In the genomic region with DNA sequence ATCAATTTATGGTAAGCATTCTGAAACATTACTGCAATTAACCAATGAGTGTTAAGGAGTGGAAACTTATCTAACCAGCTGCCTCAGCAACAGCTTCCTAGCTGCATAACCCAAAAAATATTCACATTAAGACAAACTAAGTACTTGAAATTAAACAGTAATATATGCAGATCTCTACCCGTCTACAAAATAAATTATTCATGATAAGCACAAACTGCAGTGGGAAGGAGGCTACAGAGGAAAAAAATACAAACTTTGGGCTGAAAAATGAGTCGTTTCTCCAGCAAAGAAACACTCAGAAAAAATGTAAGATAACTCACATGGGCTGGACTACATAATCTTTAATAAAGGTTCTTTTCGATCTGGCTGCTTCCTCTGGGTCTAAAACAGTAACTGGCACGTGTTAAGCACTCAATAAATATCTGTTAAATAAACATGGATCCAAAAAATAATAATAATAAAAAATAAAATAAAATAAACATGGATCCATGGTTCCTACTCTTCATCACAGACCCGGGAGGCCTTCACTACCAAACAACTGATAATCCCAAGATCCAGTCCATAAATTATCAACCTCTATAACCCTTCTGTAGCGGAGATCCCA, we compare ENCODE assay signal across 7 cellular contexts. TPM values are rescaled to one million over a fixed set of nuclear protein-coding genes. Genes with fewer than 3 reads are reported as not detected.
DNase-seq lines count a peak whose midpoint lies in the region; ATAC-seq lines count a peak whose summit lies in the region.

No MANE protein-coding gene starts in this region.

- no peaks in the 10 kb centered on the region for H3K9me3 Mint-ChIP-seq in activated CD8-positive, alpha-beta T cell treated with anti-CD3 and anti-CD28 coated beads, Interleukin-2, amount 10 ng/mL, durations not matched to agents 7 days and 5 days (ENCODE audit: insufficient read depth)
- peaks cover 0 to 4% of the 10 kb centered on the region in 2 donors for H3K9me3 Mint-ChIP-seq in stimulated activated naive CD8-positive, alpha-beta T cell treated with anti-CD3 and anti-CD28 coated beads, Interleukin-15, amount 100 ng/mL, for 72 hours

- no peak for DNase-seq in activated CD8-positive, alpha-beta T cell treated with anti-CD3 and anti-CD28 coated beads, Interleukin-2, amount 10 ng/mL, durations not matched to agents 7 days and 5 days
- DNase-seq in stimulated activated naive CD8-positive, alpha-beta T cell treated with anti-CD3 and anti-CD28 coated beads, Interleukin-15, amount 100 ng/mL, for 72 hours = no peak
- DNase-seq in DMS79 (lab: John Stamatoyannopoulos, UW) (no peak), NCI-H226 (no peak)
- no peak for DNase-seq in effector CD4-positive, alpha-beta T cell

- no peaks in the 10 kb centered on the region for H3K9me3 ChIP-seq in HUES48 (ENCODE audit: control insufficient read depth, insufficient read depth, low read length)
- no peaks in the 10 kb centered on the region for H3K9me3 ChIP-seq in iPS-18c (ENCODE audit: control insufficient read depth, insufficient read depth, low read length)

- ATAC-seq in activated CD8-positive, alpha-beta T cell treated with anti-CD3 and anti-CD28 coated beads, Interleukin-2, amount 10 ng/mL, durations not matched to agents 7 days and 5 days = no peak
- ATAC-seq in stimulated activated naive CD8-positive, alpha-beta T cell treated with anti-CD3 and anti-CD28 coated beads, Interleukin-15, amount 100 ng/mL, for 72 hours = no peak

- peak overlapping the region; percentile 95 for H3K27ac Mint-ChIP-seq in activated CD8-positive, alpha-beta T cell treated with anti-CD3 and anti-CD28 coated beads, Interleukin-2, amount 10 ng/mL, durations not matched to agents 7 days and 5 days
- H3K27ac Mint-ChIP-seq in stimulated activated naive CD8-positive, alpha-beta T cell treated with anti-CD3 and anti-CD28 coated beads, Interleukin-15, amount 100 ng/mL, for 72 hours = peak overlapping the region; percentile 45 to 92

- no peaks in the 10 kb centered on the region for H3K36me3 ChIP-seq in HUES48 (ENCODE audit: control insufficient read depth, insufficient read depth, low read length)

- CTCF ChIA-PET in activated CD8-positive, alpha-beta T cell treated with anti-CD3 and anti-CD28 coated beads, Interleukin-2, amount 10 ng/mL, durations not matched to agents 7 days and 5 days (lab: Charles Lee) = interaction anchor here (2.5 to 5.5 kb wide), 2 partner anchors 13 to 17 kb away, joined by 9 to 33 read pairs; no protein-coding TSS in a partner anchor

- H3K36me3 Mint-ChIP-seq in activated CD8-positive, alpha-beta T cell treated with anti-CD3 and anti-CD28 coated beads, Interleukin-2, amount 10 ng/mL, durations not matched to agents 7 days and 5 days (ENCODE audit: low read depth) = peaks cover 13% of the 10 kb centered on the region

- H3K27ac ChIP-seq in HUES48 (ENCODE audit: low read depth, low read length) = no peak overlapping the region

- H3K4me1 ChIP-seq in HUES48 (ENCODE audit: control insufficient read depth, insufficient read depth, low read length) = peaks cover 16% of the 10 kb centered on the region

- no peaks in the 10 kb centered on the region for H3K27me3 Mint-ChIP-seq in activated CD8-positive, alpha-beta T cell treated with anti-CD3 and anti-CD28 coated beads, Interleukin-2, amount 10 ng/mL, durations not matched to agents 7 days and 5 days (ENCODE audit: low read depth)
- H3K27me3 Mint-ChIP-seq in stimulated activated naive CD8-positive, alpha-beta T cell treated with anti-CD3 and anti-CD28 coated beads, Interleukin-15, amount 100 ng/mL, for 72 hours = no peaks in the 10 kb centered on the region

- POLR2A ChIA-PET in activated CD8-positive, alpha-beta T cell treated with anti-CD3 and anti-CD28 coated beads, Interleukin-2, amount 10 ng/mL, durations not matched to agents 7 days and 5 days (lab: Charles Lee) = no interaction called here

- H3K27me3 ChIP-seq in HUES48 (ENCODE audit: control insufficient read depth, insufficient read depth, low read length) = no peaks in the 10 kb centered on the region

- H3K4me1 Mint-ChIP-seq in activated CD8-positive, alpha-beta T cell treated with anti-CD3 and anti-CD28 coated beads, Interleukin-2, amount 10 ng/mL, durations not matched to agents 7 days and 5 days (ENCODE audit: low read depth) = peaks cover 41% of the 10 kb centered on the region
- peaks cover 44% of the 10 kb centered on the region for H3K4me1 Mint-ChIP-seq in stimulated activated naive CD8-positive, alpha-beta T cell treated with anti-CD3 and anti-CD28 coated beads, Interleukin-15, amount 100 ng/mL, for 72 hours

- H3K4me3 Mint-ChIP-seq in activated CD8-positive, alpha-beta T cell treated with anti-CD3 and anti-CD28 coated beads, Interleukin-2, amount 10 ng/mL, durations not matched to agents 7 days and 5 days = peak overlapping the region; percentile 99
- H3K4me3 Mint-ChIP-seq in stimulated activated naive CD8-positive, alpha-beta T cell treated with anti-CD3 and anti-CD28 coated beads, Interleukin-15, amount 100 ng/mL, for 72 hours = peak overlapping the region; percentile 98

- H3K4me3 ChIP-seq in HUES48 (ENCODE audit: low read depth, low read length) (peak overlapping the region; percentile 98), iPS-18c (ENCODE audit: insufficient read depth, low read depth, low read length) (peak overlapping the region; percentile 95)

- H3K9ac ChIP-seq in HUES48 (ENCODE audit: low read depth, low read length) = no peak overlapping the region

RNA-seq across cellular contexts. Expression of a gene that starts 1.2 kb away (rescaled TPM):
- total RNA-seq in activated CD8-positive, alpha-beta T cell treated with anti-CD3 and anti-CD28 coated beads, Interleukin-2, amount 10 ng/mL, durations not matched to agents 7 days and 5 days = 10 to 100 TPM; 28.2 to 31.8 TPM

RNA-seq across cellular contexts. Expression of a gene that starts 31.8 kb away (rescaled TPM):
- total RNA-seq in activated CD8-positive, alpha-beta T cell treated with anti-CD3 and anti-CD28 coated beads, Interleukin-2, amount 10 ng/mL, durations not matched to agents 7 days and 5 days = 10 to 100 TPM; 70.2 to 72.1 TPM
